In the genomic region with DNA sequence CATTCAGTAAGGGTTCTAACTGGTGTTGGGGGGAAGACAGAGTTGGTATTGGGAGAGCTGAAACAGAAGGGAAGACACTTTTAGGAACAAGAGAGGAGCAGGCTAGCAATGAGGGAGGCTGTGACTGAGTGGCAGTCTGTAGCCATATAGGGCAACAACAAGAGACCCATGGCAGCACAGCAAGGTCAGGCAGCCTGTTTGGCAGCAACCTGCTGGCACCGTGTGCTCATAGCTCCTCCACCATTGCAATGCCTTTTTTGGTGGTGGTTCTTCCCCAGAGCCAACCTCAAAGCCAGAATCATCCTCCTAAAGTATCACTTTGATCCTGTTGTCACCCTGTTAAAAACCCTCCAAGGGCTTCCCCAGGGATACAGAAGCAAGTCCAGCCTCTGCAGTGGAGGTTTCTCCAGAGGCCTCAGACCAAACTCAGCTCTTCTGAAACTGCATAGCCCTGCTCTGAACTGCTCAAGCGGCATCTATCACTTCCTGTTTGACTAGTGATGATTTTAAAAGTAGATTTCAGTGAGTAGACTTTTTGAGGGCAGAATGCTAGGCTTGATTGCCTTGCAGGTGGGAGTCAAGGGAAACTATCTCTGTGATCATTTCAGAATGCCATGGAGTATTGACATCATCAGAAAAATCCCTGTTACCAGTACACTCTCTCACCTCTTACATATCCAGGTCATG, we compare ENCODE assay signal across 12 cellular contexts.
DNase-seq lines count a peak whose midpoint lies in the region; ATAC-seq, FAIRE-seq and TF ChIP-seq lines count a peak whose summit lies in the region.
"Had no signal": no experiment of that assay in that cellular context is flagged by ENCODE, and none has a peak within 500 bp of the region (broad histone marks: within the 10 kb centered on the region; RNA-seq: fewer than 3 reads in every experiment).

No MANE protein-coding gene starts in this region.

- H3K9me2 ChIP-seq in PC-9 (ENCODE audit: insufficient read depth) = no peaks in the 10 kb centered on the region

- H3K9me3 ChIP-seq in tibial artery (no peaks in the 10 kb centered on the region), PC-9 (ENCODE audit: insufficient read depth, low read depth) (no peaks in the 10 kb centered on the region), heart right ventricle (no peaks in the 10 kb centered on the region)

- 74 to 77% methylated on average over 2 of the region's 2 CpGs for WGBS in heart right ventricle, 2 donors

- intact Hi-C loops in tibial artery (cut with DNase I; ENCODE audit: low total_unique reads) = no loop called here
- intact Hi-C loops in PC-9 (cut with micrococcal nuclease; ENCODE audit: unreplicated experiment) = no loop called here
- intact Hi-C loops in heart right ventricle (cut with DNase I) = no loop called here

- no peaks in the 10 kb centered on the region for H4K20me1 ChIP-seq in PC-9 (ENCODE audit: insufficient read depth)

- H3K4me1 ChIP-seq in tibial artery (peaks cover 0 to 24% (median 6%) of the 10 kb centered on the region in 4 donors), PC-9 (replicated peaks; ENCODE audit: insufficient read depth) (no peaks in the 10 kb centered on the region), heart right ventricle (no peaks in the 10 kb centered on the region)

- no peak overlapping the region for H3K4me3 ChIP-seq in tibial artery
- H3K4me3 ChIP-seq in PC-9 = no peak overlapping the region
- H3K4me3 ChIP-seq in heart right ventricle = no peak overlapping the region
- H3K4me3 ChIP-seq: GM23338 had no signal

- no peak overlapping the region for H2AFZ ChIP-seq in PC-9
- H2AFZ ChIP-seq: GM23338 had no signal

- CTCF ChIA-PET in PC-9 (lab: Charles Lee) = no interaction called here

- DNase-seq in GM18507 (ENCODE audit: extremely low spot score, insufficient read length, low read depth) (no peak), RCC 7860 (ENCODE audit: low spot score) (peak; percentile 20), tibial artery (no peak), PC-9 (no peak), heart right ventricle (no peak), CD1c-positive myeloid dendritic cell (ENCODE audit: extremely low spot score) (no peak)
- DNase-seq: hippocampal formation, NCI-H2107 had no signal

- peak; percentile 56 for FAIRE-seq in GM18507 (lab: Jason Lieb, UNC)
- FAIRE-seq in RCC 7860 (lab: Jason Lieb, UNC) = no peak

- no TSS peak for BruUV-seq in PC-9 (replicated peaks; lab: Mats Ljungman, UMichigan)

- no peaks in the 10 kb centered on the region for H3K27me3 ChIP-seq in tibial artery
- H3K27me3 ChIP-seq in PC-9 (ENCODE audit: insufficient read depth, low read depth) = no peaks in the 10 kb centered on the region
- peaks cover 0 to 7% (median 0%) of the 10 kb centered on the region in 7 donors for H3K27me3 ChIP-seq in heart right ventricle

- ATAC-seq in GM21447 (IDR thresholded peaks at IDR 0.05; ENCODE audit: unreplicated experiment) (peak; percentile 72), HG03066 (IDR thresholded peaks at IDR 0.05; ENCODE audit: low read depth, unreplicated experiment) (peak; percentile 78), heart right ventricle (no peak)
- ATAC-seq: GM23338, Panc1 had no signal

- no peaks in the 10 kb centered on the region for H3K79me2 ChIP-seq in PC-9 (ENCODE audit: low read depth)

- H3K27ac ChIP-seq in tibial artery = no peak overlapping the region
- no peak overlapping the region for H3K27ac ChIP-seq in PC-9
- no peak overlapping the region for H3K27ac ChIP-seq in heart right ventricle

- POLR2A ChIA-PET in PC-9 (lab: Charles Lee; ENCODE audit: unreplicated experiment) = no interaction called here

- H3F3A ChIP-seq in PC-9 (ENCODE audit: insufficient read depth, low read depth) = no peaks in the 10 kb centered on the region

- TF ChIP-seq CTCF in tibial artery (IDR thresholded peaks at IDR 0.05) = no peak
- TF ChIP-seq CTCF in PC-9 (conservative IDR thresholded peaks at IDR 0.05) = no peak
- no peak for TF ChIP-seq CTCF in heart right ventricle (IDR thresholded peaks at IDR 0.05)

- no peaks in the 10 kb centered on the region for H3K36me3 ChIP-seq in tibial artery
- no peaks in the 10 kb centered on the region for H3K36me3 ChIP-seq in PC-9 (ENCODE audit: low read depth)
- no peaks in the 10 kb centered on the region for H3K36me3 ChIP-seq in heart right ventricle

- no peak overlapping the region for H3K4me2 ChIP-seq in PC-9
- H3K4me2 ChIP-seq: GM23338 had no signal

Comparison
In these comparisons a context has a peak if more than half of its experiments do, and no peak if none do; other contexts are left out.
1. ATAC-seq: peak in GM21447 (single experiment) and HG03066 (single experiment); none in heart right ventricle (0 of 8).